ENCODE assay signal across 20 cellular contexts in the genomic region with DNA sequence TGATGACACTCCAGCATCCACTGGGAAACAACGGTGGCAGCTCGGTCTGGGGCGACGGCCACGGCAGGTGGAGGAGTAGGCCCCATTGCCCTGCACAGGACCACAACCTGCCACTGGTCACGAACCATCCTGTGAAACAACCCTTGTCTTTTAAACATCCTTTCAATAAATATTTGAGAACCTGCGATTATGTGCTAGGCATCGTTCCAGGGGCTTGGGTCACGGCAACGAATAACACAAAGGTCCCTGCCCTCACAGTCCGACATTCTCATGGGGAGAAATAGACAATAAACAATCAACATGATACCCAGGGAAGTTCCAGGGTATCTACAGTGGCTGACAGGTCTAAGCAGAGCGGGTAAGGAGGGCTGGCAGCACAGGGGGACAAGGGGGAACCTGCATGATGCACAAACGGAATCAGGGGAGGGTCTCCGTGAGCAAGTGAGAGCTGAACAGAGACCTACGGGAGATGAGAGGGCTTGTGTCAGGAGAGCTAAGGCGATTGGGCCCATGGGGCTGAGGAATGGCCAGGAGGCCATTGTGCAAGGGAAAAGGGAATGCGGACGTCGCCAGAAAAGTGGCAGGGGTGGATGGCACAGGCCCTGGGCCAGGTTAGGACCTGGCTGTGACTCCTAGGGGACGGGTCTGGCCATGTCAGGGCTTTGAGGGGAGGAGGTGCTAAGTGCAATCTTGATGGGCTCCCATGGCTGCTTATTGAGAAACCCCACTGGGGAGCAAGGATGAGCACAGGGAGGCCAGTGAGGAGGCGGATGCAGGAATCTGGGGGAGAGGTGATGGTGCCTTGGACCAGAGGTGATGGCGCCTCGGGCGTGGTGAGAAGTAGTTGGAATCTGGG. TPM values are rescaled to one million over a fixed set of nuclear protein-coding genes. Genes with fewer than 3 reads are reported as not detected.
DNase-seq lines count a peak whose midpoint lies in the region; ATAC-seq, FAIRE-seq and TF ChIP-seq lines count a peak whose summit lies in the region.
"Had no signal": no experiment of that assay in that cellular context is flagged by ENCODE, and none has a peak within 500 bp of the region (broad histone marks: within the 10 kb centered on the region; RNA-seq: fewer than 3 reads in every experiment).

No MANE protein-coding gene starts in this region.

- ATAC-seq in GM18870 (IDR thresholded peaks at IDR 0.05; ENCODE audit: unreplicated experiment), result no peak
- ATAC-seq: lower lobe of right lung had no signal

- no peak overlapping the region for H2BK120ac ChIP-seq in neuronal stem cell (ENCODE audit: low read depth, low read length)

- peak overlapping the region; percentile 47 for H3K14ac ChIP-seq in neuronal stem cell (ENCODE audit: low read length)

- H4K20me1 ChIP-seq in BLaER1 treated with 17β-estradiol and CSF1 and Interleukin-3, amounts not matched to agents 10 nM and 100 nM, result peaks cover 0 to 100% (median 93%) of the 10 kb centered on the region in 11 experiments; a peak in 17 of 22 replicates

- no peak overlapping the region for H2BK5ac ChIP-seq in neuronal stem cell (ENCODE audit: low read length)

- peak overlapping the region; percentile 62 for H4K91ac ChIP-seq in neuronal stem cell (ENCODE audit: low read depth, low read length, poor library complexity)

- H3K18ac ChIP-seq in neuronal stem cell (ENCODE audit: low read length), result peak overlapping the region; percentile 74

- no peak overlapping the region for H2BK12ac ChIP-seq in neuronal stem cell (ENCODE audit: low read length)

- no peak overlapping the region for H3K23ac ChIP-seq in neuronal stem cell (ENCODE audit: low read depth, low read length, poor library complexity)

- WGBS in neuronal stem cell (ENCODE audit: extremely low coverage in 2 of 2, insufficient read length in 2 of 2, insufficient replicate concordance in 1 of 2), 2 donors, result no CpG with 5 or more reads among the region's 24 CpGs

- H2BK15ac ChIP-seq in neuronal stem cell (ENCODE audit: low read length), result no peak overlapping the region

- no peak overlapping the region for H4K8ac ChIP-seq in neuronal stem cell (ENCODE audit: low read depth, low read length)

- TF ChIP-seq POLR2A in H54 (IDR thresholded peaks at IDR 0.05; ENCODE audit: low read depth, low read length), result no peak

- no peak overlapping the region for H3K4me3 ChIP-seq in BLaER1 treated with 17β-estradiol and CSF1 and Interleukin-3, amounts not matched to agents 10 nM and 100 nM
- H3K4me3 ChIP-seq in neuronal stem cell (ENCODE audit: low read length in 2 of 2), result no peak overlapping the region
- H3K4me3 ChIP-seq: lower lobe of right lung, skin epidermis had no signal

- no peak overlapping the region for H3K4ac ChIP-seq in neuronal stem cell (ENCODE audit: low read length)

- peaks cover 7 to 93% (median 68%) of the 10 kb centered on the region in 11 experiments; a peak in 20 of 22 replicates for H3K36me3 ChIP-seq in BLaER1 treated with 17β-estradiol and CSF1 and Interleukin-3, amounts not matched to agents 10 nM and 100 nM
- peaks cover 3 to 16% of the 10 kb centered on the region in 2 donors for H3K36me3 ChIP-seq in neuronal stem cell (replicated peaks in 1 of 2; ENCODE audit: control insufficient read depth in 2 of 2, insufficient read depth in 2 of 2, low read length in 2 of 2)
- H3K36me3 ChIP-seq: lower lobe of right lung had no signal

- peak; percentile 25 for DNase-seq in NCI-H69 (lab: John Stamatoyannopoulos, UW)
- no peak for DNase-seq in neuronal stem cell (ENCODE audit: low spot score)
- no peak for DNase-seq in H54 (ENCODE audit: insufficient read length, low spot score)
- DNase-seq in AG20443 (ENCODE audit: low spot score), result no peak
- DNase-seq in stimulated activated CD4-positive, alpha-beta T cell treated with anti-CD3 and anti-CD28 coated beads, Interleukin-4, amount 100 ng/mL, for 1 hour, result no peak
- DNase-seq: activated CD4-positive, alpha-beta T cell treated with anti-CD3 and anti-CD28 coated beads for 48 hours; activated T-cell treated with anti-CD3 and anti-CD28 coated beads, Interleukin-2, amount 50 U/mL, for 24 hours; CD4-positive, alpha-beta T cell; DMS 273 treated with DMSO at 0.1 percent for 48 hours; KBM-7; lower lobe of right lung; NCI-H1417 treated with DMSO at 0.1 percent for 48 hours; NCI-H2171; NCI-H510A treated with DMSO at 0.1 percent for 48 hours; T-helper 2 cell had no signal

- peak overlapping the region; percentile 3 for H2AK5ac ChIP-seq in neuronal stem cell (ENCODE audit: low read depth, low read length)

- H3K4me2 ChIP-seq in BLaER1 treated with 17β-estradiol and CSF1 and Interleukin-3, amounts not matched to agents 10 nM and 100 nM, result peak overlapping the region in 8 of 11 experiments; percentile 75 to 93 (median 82); a peak in 14 of 22 replicates
- no peak overlapping the region for H3K4me2 ChIP-seq in neuronal stem cell (ENCODE audit: insufficient read depth, low read length, poor library complexity, severe bottlenecking)

- peak overlapping the region in 7 of 11 experiments; percentile 22 to 76 (median 69); a peak in 10 of 22 replicates for H3K27ac ChIP-seq in BLaER1 treated with 17β-estradiol and CSF1 and Interleukin-3, amounts not matched to agents 10 nM and 100 nM
- H3K27ac ChIP-seq in cingulate gyrus (ENCODE audit: low read depth, low read length) (peak overlapping the region; percentile 0), neuronal stem cell (replicated peaks; ENCODE audit: low read length) (no peak overlapping the region)
- H3K27ac ChIP-seq: lower lobe of right lung had no signal

- H3K9me3 ChIP-seq in BLaER1 treated with 17β-estradiol and CSF1 and Interleukin-3, amounts not matched to agents 10 nM and 100 nM (replicated peaks in 1 of 11), result no peaks in the 10 kb centered on the region
- peaks cover 0 to 4% of the 10 kb centered on the region in 2 donors for H3K9me3 ChIP-seq in neuronal stem cell (replicated peaks in 1 of 2; ENCODE audit: control insufficient read depth in 2 of 2, insufficient read depth in 1 of 2, low read depth in 1 of 2, low read length in 2 of 2)
- H3K9me3 ChIP-seq: lower lobe of right lung had no signal

- H3K4me1 ChIP-seq in BLaER1 treated with 17β-estradiol and CSF1 and Interleukin-3, amounts not matched to agents 10 nM and 100 nM, result peaks cover 48 to 94% (median 73%) of the 10 kb centered on the region in 10 experiments
- H3K4me1 ChIP-seq in neuronal stem cell (ENCODE audit: control insufficient read depth in 2 of 2, insufficient read depth in 1 of 2, low read depth in 1 of 2, low read length in 2 of 2), result peaks cover 2 to 9% of the 10 kb centered on the region in 2 donors

- H2AFZ ChIP-seq in neuronal stem cell (ENCODE audit: low read length), result no peak overlapping the region

- H3K27me3 ChIP-seq in BLaER1 treated with 17β-estradiol and CSF1 and Interleukin-3, amounts not matched to agents 10 nM and 100 nM, result no peaks in the 10 kb centered on the region
- no peaks in the 10 kb centered on the region for H3K27me3 ChIP-seq in neuronal stem cell (ENCODE audit: control insufficient read depth in 3 of 3, insufficient read depth in 3 of 3, low read depth in 1 of 3, low read length in 3 of 3)

- H3K79me1 ChIP-seq in neuronal stem cell (ENCODE audit: low read depth, low read length), result no peaks in the 10 kb centered on the region

- 0 out of 22 replicates have a peak overlapping the region, but pooled peaks of 2 of the 11 experiments have one; percentile 2 to 6 for H3K9ac ChIP-seq in BLaER1 treated with 17β-estradiol and CSF1 and Interleukin-3, amounts not matched to agents 10 nM and 100 nM
- H3K9ac ChIP-seq in neuronal stem cell (ENCODE audit: low read depth, low read length, poor library complexity), result no peak overlapping the region

- no peak for FAIRE-seq in H54 (lab: Jason Lieb, UNC)
- FAIRE-seq: bronchial epithelial cell had no signal

RNA-seq across cellular contexts. Expression of a gene that starts 9.7 kb away (rescaled TPM):
- polyA plus RNA-seq in neuronal stem cell (2013, experiment 1 of 2), result 15.5 TPM
- 15.7 TPM for polyA plus RNA-seq in neuronal stem cell (2013, experiment 2 of 2)
